ENCODE assay signal across 2 cellular contexts in genomic region chr2:206230060-206230890, GRCh38.
TF ChIP-seq lines count a peak whose summit lies in the region.

No MANE protein-coding gene starts in this region.

TF ChIP-seq in GM23338, 12 proteins besides CTCF, POLR2A, EP300 and RAD21 (continued from another document):
- TF ChIP-seq ZNF462 (CRISPR knock-in tag; IDR thresholded peaks at IDR 0.05) (0 out of 2 replicates have a peak, but pooled peaks have one; percentile 40), ZNF331 (CRISPR knock-in tag; IDR thresholded peaks at IDR 0.05; ENCODE audit: low read depth) (0 out of 2 replicates have a peak, but pooled peaks have one; percentile 2)
TF ChIP-seq in GM23338: peak in this region for 2.

TF ChIP-seq in K562, 482 proteins besides CTCF, POLR2A, EP300 and RAD21:
- TF ChIP-seq FOXP4 (CRISPR knock-in tag; IDR thresholded peaks at IDR 0.05; ENCODE audit: borderline replicate concordance) (no peak), MAFF (IDR thresholded peaks at IDR 0.05; ENCODE audit: low read length) (peak; percentile 8; the same call in 1 of the 2 replicates), ZNF282 (CRISPR knock-in tag; IDR thresholded peaks at IDR 0.05) (no peak), ZNF316 (IDR thresholded peaks at IDR 0.05) (peak; percentile 44; the same call in 1 of the 2 replicates)
